1 cellular context compared by ENCODE assay signal in the genomic region with DNA sequence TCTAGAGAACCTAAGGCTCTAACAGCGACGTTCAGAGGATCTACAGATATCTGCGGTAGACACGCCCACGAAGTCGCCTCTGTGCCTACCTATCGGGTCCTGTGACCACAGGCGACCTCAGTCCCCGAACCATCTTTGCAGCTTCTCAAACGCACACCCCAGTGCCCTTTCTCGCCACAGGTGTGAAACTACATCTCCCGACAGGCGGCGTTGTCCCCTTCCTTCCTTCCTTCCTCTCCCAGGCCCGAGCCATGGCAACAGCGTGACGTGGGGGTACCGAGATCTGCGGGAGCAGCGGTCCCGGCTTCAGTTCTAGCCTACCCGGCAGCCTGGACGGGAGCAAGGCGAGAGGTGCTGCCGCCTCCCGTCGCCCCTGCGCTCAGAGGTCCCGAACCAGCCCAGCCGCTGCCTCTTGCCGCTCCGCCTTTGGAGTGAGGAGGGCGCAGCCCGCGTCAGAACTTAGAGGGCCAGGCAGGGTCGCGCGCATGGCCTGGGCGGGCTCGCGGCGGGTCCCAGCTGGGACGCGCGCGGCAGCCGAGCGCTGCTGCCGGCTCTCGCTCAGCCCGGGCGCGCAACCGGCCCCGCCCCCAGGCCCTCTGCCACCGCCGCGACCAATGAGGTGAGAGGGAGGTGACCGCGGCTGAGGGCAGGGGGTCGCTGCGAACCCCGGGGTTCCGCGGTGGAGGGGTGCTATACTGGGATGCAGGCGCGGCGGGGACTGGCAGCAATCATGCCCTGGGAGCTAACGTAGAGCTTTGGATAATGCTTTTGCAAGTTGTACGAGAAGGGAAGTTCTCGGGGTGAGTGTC.
TF ChIP-seq lines count a peak whose summit lies in the region.

A gene (plus strand): TSS at position 309 of the 809 bp plus-strand sequence. CDS start 177 bp downstream, at position 486.

TF ChIP-seq in HepG2, 621 proteins besides CTCF, POLR2A, EP300 and RAD21 (continued from another document and continues in another):
- peak; percentile 55; the same call in 1 of the 2 replicates for TF ChIP-seq MTF2 (CRISPR knock-in tag; IDR thresholded peaks at IDR 0.05; ENCODE audit: borderline replicate concordance)
- TF ChIP-seq ZNF766 (CRISPR knock-in tag; IDR thresholded peaks at IDR 0.05; ENCODE audit: borderline replicate concordance) = peak; percentile 90; the same call in 1 of the 2 replicates
- TF ChIP-seq, protein P1, sequence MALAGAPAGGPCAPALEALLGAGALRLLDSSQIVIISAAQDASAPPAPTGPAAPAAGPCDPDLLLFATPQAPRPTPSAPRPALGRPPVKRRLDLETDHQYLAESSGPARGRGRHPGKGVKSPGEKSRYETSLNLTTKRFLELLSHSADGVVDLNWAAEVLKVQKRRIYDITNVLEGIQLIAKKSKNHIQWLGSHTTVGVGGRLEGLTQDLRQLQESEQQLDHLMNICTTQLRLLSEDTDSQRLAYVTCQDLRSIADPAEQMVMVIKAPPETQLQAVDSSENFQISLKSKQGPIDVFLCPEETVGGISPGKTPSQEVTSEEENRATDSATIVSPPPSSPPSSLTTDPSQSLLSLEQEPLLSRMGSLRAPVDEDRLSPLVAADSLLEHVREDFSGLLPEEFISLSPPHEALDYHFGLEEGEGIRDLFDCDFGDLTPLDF (CRISPR knock-in tag; IDR thresholded peaks at IDR 0.05) = 0 out of 2 replicates have a peak, but pooled peaks have one; percentile 31
- TF ChIP-seq ARNT2 (CRISPR knock-in tag; IDR thresholded peaks at IDR 0.05; ENCODE audit: low read depth) = peak; percentile 88
- no peak for TF ChIP-seq ZNF616 (CRISPR knock-in tag; IDR thresholded peaks at IDR 0.05; ENCODE audit: low read depth)
- peak; percentile 16; the same call in 1 of the 2 replicates for TF ChIP-seq MIXL1 (CRISPR knock-in tag; IDR thresholded peaks at IDR 0.05)
- peak; percentile 84; the same call in 1 of the 2 replicates for TF ChIP-seq SNAPC2 (CRISPR knock-in tag; IDR thresholded peaks at IDR 0.05)
- TF ChIP-seq HOXA3 (CRISPR knock-in tag; IDR thresholded peaks at IDR 0.05) = peak; percentile 77
- TF ChIP-seq CAMTA2 (CRISPR knock-in tag; IDR thresholded peaks at IDR 0.05; ENCODE audit: borderline replicate concordance) = no peak
- TF ChIP-seq KDM5A (IDR thresholded peaks at IDR 0.05; ENCODE audit: borderline replicate concordance, low read length) = peak; percentile 61; the same call in 1 of the 2 replicates
- TF ChIP-seq, protein P2, sequence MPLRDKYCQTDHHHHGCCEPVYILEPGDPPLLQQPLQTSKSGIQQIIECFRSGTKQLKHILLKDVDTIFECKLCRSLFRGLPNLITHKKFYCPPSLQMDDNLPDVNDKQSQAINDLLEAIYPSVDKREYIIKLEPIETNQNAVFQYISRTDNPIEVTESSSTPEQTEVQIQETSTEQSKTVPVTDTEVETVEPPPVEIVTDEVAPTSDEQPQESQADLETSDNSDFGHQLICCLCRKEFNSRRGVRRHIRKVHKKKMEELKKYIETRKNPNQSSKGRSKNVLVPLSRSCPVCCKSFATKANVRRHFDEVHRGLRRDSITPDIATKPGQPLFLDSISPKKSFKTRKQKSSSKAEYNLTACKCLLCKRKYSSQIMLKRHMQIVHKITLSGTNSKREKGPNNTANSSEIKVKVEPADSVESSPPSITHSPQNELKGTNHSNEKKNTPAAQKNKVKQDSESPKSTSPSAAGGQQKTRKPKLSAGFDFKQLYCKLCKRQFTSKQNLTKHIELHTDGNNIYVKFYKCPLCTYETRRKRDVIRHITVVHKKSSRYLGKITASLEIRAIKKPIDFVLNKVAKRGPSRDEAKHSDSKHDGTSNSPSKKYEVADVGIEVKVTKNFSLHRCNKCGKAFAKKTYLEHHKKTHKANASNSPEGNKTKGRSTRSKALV (CRISPR knock-in tag; IDR thresholded peaks at IDR 0.05) = peak; percentile 78; the same call in 1 of the 2 replicates
- peak; percentile 97 for TF ChIP-seq THAP11 (CRISPR knock-in tag; IDR thresholded peaks at IDR 0.05)
- no peak for TF ChIP-seq SRY (CRISPR knock-in tag; IDR thresholded peaks at IDR 0.05)
- peak; percentile 73; the same call in 1 of the 2 replicates for TF ChIP-seq ZNF337 (CRISPR knock-in tag; IDR thresholded peaks at IDR 0.05; ENCODE audit: borderline replicate concordance, low read depth)
- peak; percentile 74 for TF ChIP-seq ETV5 (CRISPR knock-in tag; IDR thresholded peaks at IDR 0.05; ENCODE audit: borderline replicate concordance)
- TF ChIP-seq, protein P3, sequence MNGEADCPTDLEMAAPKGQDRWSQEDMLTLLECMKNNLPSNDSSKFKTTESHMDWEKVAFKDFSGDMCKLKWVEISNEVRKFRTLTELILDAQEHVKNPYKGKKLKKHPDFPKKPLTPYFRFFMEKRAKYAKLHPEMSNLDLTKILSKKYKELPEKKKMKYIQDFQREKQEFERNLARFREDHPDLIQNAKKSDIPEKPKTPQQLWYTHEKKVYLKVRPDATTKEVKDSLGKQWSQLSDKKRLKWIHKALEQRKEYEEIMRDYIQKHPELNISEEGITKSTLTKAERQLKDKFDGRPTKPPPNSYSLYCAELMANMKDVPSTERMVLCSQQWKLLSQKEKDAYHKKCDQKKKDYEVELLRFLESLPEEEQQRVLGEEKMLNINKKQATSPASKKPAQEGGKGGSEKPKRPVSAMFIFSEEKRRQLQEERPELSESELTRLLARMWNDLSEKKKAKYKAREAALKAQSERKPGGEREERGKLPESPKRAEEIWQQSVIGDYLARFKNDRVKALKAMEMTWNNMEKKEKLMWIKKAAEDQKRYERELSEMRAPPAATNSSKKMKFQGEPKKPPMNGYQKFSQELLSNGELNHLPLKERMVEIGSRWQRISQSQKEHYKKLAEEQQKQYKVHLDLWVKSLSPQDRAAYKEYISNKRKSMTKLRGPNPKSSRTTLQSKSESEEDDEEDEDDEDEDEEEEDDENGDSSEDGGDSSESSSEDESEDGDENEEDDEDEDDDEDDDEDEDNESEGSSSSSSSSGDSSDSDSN (CRISPR knock-in tag; IDR thresholded peaks at IDR 0.05) = peak; percentile 92
- peak; percentile 93 for TF ChIP-seq ZFX (CRISPR knock-in tag; IDR thresholded peaks at IDR 0.05; ENCODE audit: low read depth)
- TF ChIP-seq ZNF780A (CRISPR knock-in tag; IDR thresholded peaks at IDR 0.05) = no peak
- TF ChIP-seq ZNF607 (CRISPR knock-in tag; IDR thresholded peaks at IDR 0.05; ENCODE audit: borderline replicate concordance) = peak; percentile 53; the same call in 1 of the 2 replicates
- TF ChIP-seq ZBTB7A (CRISPR knock-in tag; IDR thresholded peaks at IDR 0.05) = 0 out of 2 replicates have a peak, but pooled peaks have one; percentile 52
- TF ChIP-seq REXO4 (CRISPR knock-in tag; IDR thresholded peaks at IDR 0.05; ENCODE audit: borderline replicate concordance) = no peak
- TF ChIP-seq, protein P4, sequence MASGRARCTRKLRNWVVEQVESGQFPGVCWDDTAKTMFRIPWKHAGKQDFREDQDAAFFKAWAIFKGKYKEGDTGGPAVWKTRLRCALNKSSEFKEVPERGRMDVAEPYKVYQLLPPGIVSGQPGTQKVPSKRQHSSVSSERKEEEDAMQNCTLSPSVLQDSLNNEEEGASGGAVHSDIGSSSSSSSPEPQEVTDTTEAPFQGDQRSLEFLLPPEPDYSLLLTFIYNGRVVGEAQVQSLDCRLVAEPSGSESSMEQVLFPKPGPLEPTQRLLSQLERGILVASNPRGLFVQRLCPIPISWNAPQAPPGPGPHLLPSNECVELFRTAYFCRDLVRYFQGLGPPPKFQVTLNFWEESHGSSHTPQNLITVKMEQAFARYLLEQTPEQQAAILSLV (CRISPR knock-in tag; IDR thresholded peaks at IDR 0.05; ENCODE audit: borderline replicate concordance) = peak; percentile 66; the same call in 1 of the 2 replicates
- no peak for TF ChIP-seq ZNF24 (IDR thresholded peaks at IDR 0.05)
- TF ChIP-seq DNMT3B (CRISPR knock-in tag; conservative IDR thresholded peaks at IDR 0.05) = no peak
- peak; percentile 66 for TF ChIP-seq IRF2 (CRISPR knock-in tag; IDR thresholded peaks at IDR 0.05)
- no peak for TF ChIP-seq NR2F1 (CRISPR knock-in tag; IDR thresholded peaks at IDR 0.05)
- TF ChIP-seq, protein P5, sequence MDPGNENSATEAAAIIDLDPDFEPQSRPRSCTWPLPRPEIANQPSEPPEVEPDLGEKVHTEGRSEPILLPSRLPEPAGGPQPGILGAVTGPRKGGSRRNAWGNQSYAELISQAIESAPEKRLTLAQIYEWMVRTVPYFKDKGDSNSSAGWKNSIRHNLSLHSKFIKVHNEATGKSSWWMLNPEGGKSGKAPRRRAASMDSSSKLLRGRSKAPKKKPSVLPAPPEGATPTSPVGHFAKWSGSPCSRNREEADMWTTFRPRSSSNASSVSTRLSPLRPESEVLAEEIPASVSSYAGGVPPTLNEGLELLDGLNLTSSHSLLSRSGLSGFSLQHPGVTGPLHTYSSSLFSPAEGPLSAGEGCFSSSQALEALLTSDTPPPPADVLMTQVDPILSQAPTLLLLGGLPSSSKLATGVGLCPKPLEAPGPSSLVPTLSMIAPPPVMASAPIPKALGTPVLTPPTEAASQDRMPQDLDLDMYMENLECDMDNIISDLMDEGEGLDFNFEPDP (CRISPR knock-in tag; conservative IDR thresholded peaks at IDR 0.05) = no peak
- TF ChIP-seq, protein P6, sequence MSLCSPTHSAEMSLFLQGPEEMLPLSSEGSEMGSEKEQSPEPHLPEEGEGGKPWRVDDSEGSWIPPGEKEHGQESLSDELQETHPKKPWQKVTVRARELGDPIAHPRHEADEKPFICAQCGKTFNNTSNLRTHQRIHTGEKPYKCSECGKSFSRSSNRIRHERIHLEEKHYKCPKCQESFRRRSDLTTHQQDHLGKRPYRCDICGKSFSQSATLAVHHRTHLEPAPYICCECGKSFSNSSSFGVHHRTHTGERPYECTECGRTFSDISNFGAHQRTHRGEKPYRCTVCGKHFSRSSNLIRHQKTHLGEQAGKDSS (CRISPR knock-in tag; IDR thresholded peaks at IDR 0.05; ENCODE audit: borderline replicate concordance, low read depth) = 0 out of 2 replicates have a peak, but pooled peaks have one; percentile 22
- peak; percentile 84 for TF ChIP-seq TBX3 (IDR thresholded peaks at IDR 0.05; ENCODE audit: borderline replicate concordance)
- peak; percentile 72; the same call in 1 of the 2 replicates for TF ChIP-seq MIER3 (CRISPR knock-in tag; IDR thresholded peaks at IDR 0.05; ENCODE audit: borderline replicate concordance)
- peak; percentile 9; the same call in 1 of the 2 replicates for TF ChIP-seq FOSL2 (CRISPR knock-in tag; IDR thresholded peaks at IDR 0.05)
- TF ChIP-seq, protein P7, sequence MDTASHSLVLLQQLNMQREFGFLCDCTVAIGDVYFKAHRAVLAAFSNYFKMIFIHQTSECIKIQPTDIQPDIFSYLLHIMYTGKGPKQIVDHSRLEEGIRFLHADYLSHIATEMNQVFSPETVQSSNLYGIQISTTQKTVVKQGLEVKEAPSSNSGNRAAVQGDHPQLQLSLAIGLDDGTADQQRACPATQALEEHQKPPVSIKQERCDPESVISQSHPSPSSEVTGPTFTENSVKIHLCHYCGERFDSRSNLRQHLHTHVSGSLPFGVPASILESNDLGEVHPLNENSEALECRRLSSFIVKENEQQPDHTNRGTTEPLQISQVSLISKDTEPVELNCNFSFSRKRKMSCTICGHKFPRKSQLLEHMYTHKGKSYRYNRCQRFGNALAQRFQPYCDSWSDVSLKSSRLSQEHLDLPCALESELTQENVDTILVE (CRISPR knock-in tag; IDR thresholded peaks at IDR 0.05) = peak; percentile 42; the same call in 1 of the 2 replicates
- TF ChIP-seq, protein P8, sequence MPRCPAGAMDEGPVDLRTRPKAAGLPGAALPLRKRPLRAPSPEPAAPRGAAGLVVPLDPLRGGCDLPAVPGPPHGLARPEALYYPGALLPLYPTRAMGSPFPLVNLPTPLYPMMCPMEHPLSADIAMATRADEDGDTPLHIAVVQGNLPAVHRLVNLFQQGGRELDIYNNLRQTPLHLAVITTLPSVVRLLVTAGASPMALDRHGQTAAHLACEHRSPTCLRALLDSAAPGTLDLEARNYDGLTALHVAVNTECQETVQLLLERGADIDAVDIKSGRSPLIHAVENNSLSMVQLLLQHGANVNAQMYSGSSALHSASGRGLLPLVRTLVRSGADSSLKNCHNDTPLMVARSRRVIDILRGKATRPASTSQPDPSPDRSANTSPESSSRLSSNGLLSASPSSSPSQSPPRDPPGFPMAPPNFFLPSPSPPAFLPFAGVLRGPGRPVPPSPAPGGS (CRISPR knock-in tag; IDR thresholded peaks at IDR 0.05) = peak; percentile 85
- TF ChIP-seq, protein P9, sequence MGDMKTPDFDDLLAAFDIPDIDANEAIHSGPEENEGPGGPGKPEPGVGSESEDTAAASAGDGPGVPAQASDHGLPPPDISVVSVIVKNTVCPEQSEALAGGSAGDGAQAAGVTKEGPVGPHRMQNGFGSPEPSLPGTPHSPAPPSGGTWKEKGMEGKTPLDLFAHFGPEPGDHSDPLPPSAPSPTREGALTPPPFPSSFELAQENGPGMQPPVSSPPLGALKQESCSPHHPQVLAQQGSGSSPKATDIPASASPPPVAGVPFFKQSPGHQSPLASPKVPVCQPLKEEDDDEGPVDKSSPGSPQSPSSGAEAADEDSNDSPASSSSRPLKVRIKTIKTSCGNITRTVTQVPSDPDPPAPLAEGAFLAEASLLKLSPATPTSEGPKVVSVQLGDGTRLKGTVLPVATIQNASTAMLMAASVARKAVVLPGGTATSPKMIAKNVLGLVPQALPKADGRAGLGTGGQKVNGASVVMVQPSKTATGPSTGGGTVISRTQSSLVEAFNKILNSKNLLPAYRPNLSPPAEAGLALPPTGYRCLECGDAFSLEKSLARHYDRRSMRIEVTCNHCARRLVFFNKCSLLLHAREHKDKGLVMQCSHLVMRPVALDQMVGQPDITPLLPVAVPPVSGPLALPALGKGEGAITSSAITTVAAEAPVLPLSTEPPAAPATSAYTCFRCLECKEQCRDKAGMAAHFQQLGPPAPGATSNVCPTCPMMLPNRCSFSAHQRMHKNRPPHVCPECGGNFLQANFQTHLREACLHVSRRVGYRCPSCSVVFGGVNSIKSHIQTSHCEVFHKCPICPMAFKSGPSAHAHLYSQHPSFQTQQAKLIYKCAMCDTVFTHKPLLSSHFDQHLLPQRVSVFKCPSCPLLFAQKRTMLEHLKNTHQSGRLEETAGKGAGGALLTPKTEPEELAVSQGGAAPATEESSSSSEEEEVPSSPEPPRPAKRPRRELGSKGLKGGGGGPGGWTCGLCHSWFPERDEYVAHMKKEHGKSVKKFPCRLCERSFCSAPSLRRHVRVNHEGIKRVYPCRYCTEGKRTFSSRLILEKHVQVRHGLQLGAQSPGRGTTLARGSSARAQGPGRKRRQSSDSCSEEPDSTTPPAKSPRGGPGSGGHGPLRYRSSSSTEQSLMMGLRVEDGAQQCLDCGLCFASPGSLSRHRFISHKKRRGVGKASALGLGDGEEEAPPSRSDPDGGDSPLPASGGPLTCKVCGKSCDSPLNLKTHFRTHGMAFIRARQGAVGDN (CRISPR knock-in tag; IDR thresholded peaks at IDR 0.05) = peak; percentile 91
- peak; percentile 18 for TF ChIP-seq MED8 (CRISPR knock-in tag; IDR thresholded peaks at IDR 0.05; ENCODE audit: insufficient replicate concordance)
- 0 out of 2 replicates have a peak, but pooled peaks have one; percentile 36 for TF ChIP-seq ZFP1 (CRISPR knock-in tag; IDR thresholded peaks at IDR 0.05)
- TF ChIP-seq RFX1 (IDR thresholded peaks at IDR 0.05) = peak; percentile 66; the same call in 1 of the 2 replicates
- peak; percentile 93; the same call in 1 of the 2 replicates for TF ChIP-seq CCDC6 (CRISPR knock-in tag; IDR thresholded peaks at IDR 0.05)
- TF ChIP-seq KMT2B (CRISPR knock-in tag; IDR thresholded peaks at IDR 0.05) = peak; percentile 73
- TF ChIP-seq, protein P10, sequence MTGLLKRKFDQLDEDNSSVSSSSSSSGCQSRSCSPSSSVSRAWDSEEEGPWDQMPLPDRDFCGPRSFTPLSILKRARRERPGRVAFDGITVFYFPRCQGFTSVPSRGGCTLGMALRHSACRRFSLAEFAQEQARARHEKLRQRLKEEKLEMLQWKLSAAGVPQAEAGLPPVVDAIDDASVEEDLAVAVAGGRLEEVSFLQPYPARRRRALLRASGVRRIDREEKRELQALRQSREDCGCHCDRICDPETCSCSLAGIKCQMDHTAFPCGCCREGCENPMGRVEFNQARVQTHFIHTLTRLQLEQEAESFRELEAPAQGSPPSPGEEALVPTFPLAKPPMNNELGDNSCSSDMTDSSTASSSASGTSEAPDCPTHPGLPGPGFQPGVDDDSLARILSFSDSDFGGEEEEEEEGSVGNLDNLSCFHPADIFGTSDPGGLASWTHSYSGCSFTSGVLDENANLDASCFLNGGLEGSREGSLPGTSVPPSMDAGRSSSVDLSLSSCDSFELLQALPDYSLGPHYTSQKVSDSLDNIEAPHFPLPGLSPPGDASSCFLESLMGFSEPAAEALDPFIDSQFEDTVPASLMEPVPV (CRISPR knock-in tag; IDR thresholded peaks at IDR 0.05) = peak; percentile 95
